Comparison of ENCODE assay signal across 30 cellular contexts in the genomic region with DNA sequence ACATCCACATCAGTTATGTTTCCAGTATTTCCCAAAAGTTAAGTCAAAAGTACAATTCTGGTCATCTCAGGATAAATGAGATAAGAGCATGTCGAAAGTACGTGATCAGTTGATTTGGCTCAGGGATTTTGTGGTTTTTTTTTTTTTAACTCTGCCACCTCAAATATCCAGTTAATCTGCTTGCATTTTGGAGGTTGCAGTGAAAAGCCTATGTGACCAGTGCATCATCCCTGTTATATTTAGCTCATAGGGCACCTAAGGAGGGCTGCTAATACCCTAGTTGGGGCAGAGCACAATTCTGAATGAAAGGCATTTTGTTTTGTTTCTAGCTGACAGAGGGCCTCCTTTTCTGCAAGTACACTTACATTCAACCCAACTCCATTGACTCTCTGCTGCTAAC. TPM values are rescaled to one million over a fixed set of nuclear protein-coding genes. Genes with fewer than 3 reads are reported as not detected.
"Had no signal": no experiment of that assay in that cellular context is flagged by ENCODE, and none has a peak within 500 bp of the region (broad histone marks: within the 10 kb centered on the region; RNA-seq: fewer than 3 reads in every experiment).

No MANE protein-coding gene starts in this region.

- H3K27ac ChIP-seq: breast epithelium, left lung, lower lobe of right lung, right atrium auricular region, stomach, thyroid gland, upper lobe of right lung had no signal

- H3K4me3 Mint-ChIP-seq: activated CD4-positive, alpha-beta memory T cell treated with anti-CD3 and anti-CD28 coated beads, Interleukin-2, amount 10 ng/mL, durations not matched to agents 7 days and 5 days; activated CD4-positive, alpha-beta T cell treated with anti-CD3 and anti-CD28 coated beads, Interleukin-2, amount 10 ng/mL, durations not matched to agents 7 days and 5 days; activated T-cell treated with anti-CD3 and anti-CD28 coated beads, Interleukin-2, amount 50 U/mL, for 4 hours; activated T-helper 17 cell treated with anti-CD3 and anti-CD28 coated beads, Interleukin-2, amount 50 U/mL, for 72 hours; dendritic cell treated with granulocyte-macrophage colony-stimulating factor and Interleukin-4, amounts not matched to agents 40 ng/mL and 50 ng/mL, for 4 days; endodermal cell; natural killer cell treated with Interleukin-12 subunit alpha and Interleukin-12 subunit beta and Interleukin-15 and Interleukin-18, amount 100 ng/mL, for 72 hours; stimulated activated naive B cell treated with anti-CD40 and anti-IgM and Interleukin-4, amounts not matched to agents 10 μg/mL and 1 μg/mL and 100 μg/mL, for 72 hours had no signal

- H3K9me3 Mint-ChIP-seq: activated CD4-positive, alpha-beta memory T cell treated with anti-CD3 and anti-CD28 coated beads, Interleukin-2, amount 10 ng/mL, durations not matched to agents 7 days and 5 days; activated CD4-positive, alpha-beta T cell treated with anti-CD3 and anti-CD28 coated beads, Interleukin-2, amount 10 ng/mL, durations not matched to agents 7 days and 5 days; activated T-cell treated with anti-CD3 and anti-CD28 coated beads, Interleukin-2, amount 50 U/mL, for 4 hours; activated T-helper 17 cell treated with anti-CD3 and anti-CD28 coated beads, Interleukin-2, amount 50 U/mL, for 72 hours; dendritic cell treated with granulocyte-macrophage colony-stimulating factor and Interleukin-4, amounts not matched to agents 40 ng/mL and 50 ng/mL, for 4 days; endodermal cell; natural killer cell treated with Interleukin-12 subunit alpha and Interleukin-12 subunit beta and Interleukin-15 and Interleukin-18, amount 100 ng/mL, for 72 hours; stimulated activated naive B cell treated with anti-CD40 and anti-IgM and Interleukin-4, amounts not matched to agents 10 μg/mL and 1 μg/mL and 100 μg/mL, for 72 hours had no signal

- DNase-seq: activated CD4-positive, alpha-beta memory T cell treated with anti-CD3 and anti-CD28 coated beads, Interleukin-2, amount 10 ng/mL, durations not matched to agents 7 days and 5 days; activated CD4-positive, alpha-beta T cell treated with anti-CD3 and anti-CD28 coated beads, Interleukin-2, amount 10 ng/mL, durations not matched to agents 7 days and 5 days; activated CD4-positive, CD25-positive, alpha-beta regulatory T cell treated with anti-CD3 and anti-CD28 coated beads, Interleukin-2, amount 50 U/mL, for 72 hours; activated gamma-delta T cell treated with Interleukin-2 at 50 U/mL for 16 hours; activated naive CD4-positive, alpha-beta T cell treated with anti-CD3 and anti-CD28 coated beads, Interleukin-2, amount 50 U/mL, for 16 hours; activated T-cell treated with anti-CD3 and anti-CD28 coated beads, Interleukin-2, amount 50 U/mL, for 4 hours; amygdala; central memory CD4-positive, alpha-beta T cell; endodermal cell; foreskin melanocyte; kidney glomerular epithelial cell; left lung; lower lobe of right lung; mesenchymal stem cell; stimulated activated CD4-positive, alpha-beta T cell treated with anti-CD3 and anti-CD28 coated beads, Interleukin-15, amount 100 ng/mL, for 24 hours; stimulated activated CD4-positive, alpha-beta T cell treated with anti-CD3 and anti-CD28 coated beads, Interleukin-2, amount 100 ng/mL, for 24 hours; stimulated activated naive B cell treated with anti-CD40 and anti-IgM and Interleukin-4, amounts not matched to agents 10 μg/mL and 1 μg/mL and 100 μg/mL, for 72 hours; stomach; thyroid gland; upper lobe of right lung had no signal

- H3K36me3 ChIP-seq: breast epithelium, left lung, lower lobe of right lung, right atrium auricular region, stomach, thyroid gland, upper lobe of right lung had no signal

- H3K36me3 Mint-ChIP-seq: natural killer cell treated with Interleukin-12 subunit alpha and Interleukin-12 subunit beta and Interleukin-15 and Interleukin-18, amount 100 ng/mL, for 72 hours; stimulated activated naive B cell treated with anti-CD40 and anti-IgM and Interleukin-4, amounts not matched to agents 10 μg/mL and 1 μg/mL and 100 μg/mL, for 72 hours had no signal

- H3K27me3 ChIP-seq: breast epithelium, left lung, right atrium auricular region, thyroid gland, upper lobe of right lung had no signal

- H3K4me3 ChIP-seq: breast epithelium, left lung, lower lobe of right lung, right atrium auricular region, stomach, thyroid gland, upper lobe of right lung had no signal

- H3K9me3 ChIP-seq: breast epithelium, left lung, lower lobe of right lung, right atrium auricular region, stomach, thyroid gland, upper lobe of right lung had no signal

- H3K4me1 ChIP-seq: breast epithelium, left lung, lower lobe of right lung, upper lobe of right lung had no signal

- ATAC-seq: activated T-cell treated with anti-CD3 and anti-CD28 coated beads, Interleukin-2, amount 50 U/mL, for 4 hours; activated T-helper 17 cell treated with anti-CD3 and anti-CD28 coated beads, Interleukin-2, amount 50 U/mL, for 72 hours; esophagus mucosa; left lung; lower lobe of right lung; natural killer cell treated with Interleukin-12 subunit alpha and Interleukin-12 subunit beta and Interleukin-15 and Interleukin-18, amount 100 ng/mL, for 72 hours; stimulated activated naive B cell treated with anti-CD40 and anti-IgM and Interleukin-4, amounts not matched to agents 10 μg/mL and 1 μg/mL and 100 μg/mL, for 72 hours; upper lobe of right lung had no signal

- H3K27ac Mint-ChIP-seq: activated CD4-positive, alpha-beta memory T cell treated with anti-CD3 and anti-CD28 coated beads, Interleukin-2, amount 10 ng/mL, durations not matched to agents 7 days and 5 days; activated CD4-positive, alpha-beta T cell treated with anti-CD3 and anti-CD28 coated beads, Interleukin-2, amount 10 ng/mL, durations not matched to agents 7 days and 5 days; activated T-helper 17 cell treated with anti-CD3 and anti-CD28 coated beads, Interleukin-2, amount 50 U/mL, for 72 hours; dendritic cell treated with granulocyte-macrophage colony-stimulating factor and Interleukin-4, amounts not matched to agents 40 ng/mL and 50 ng/mL, for 4 days; endodermal cell; stimulated activated naive B cell treated with anti-CD40 and anti-IgM and Interleukin-4, amounts not matched to agents 10 μg/mL and 1 μg/mL and 100 μg/mL, for 72 hours had no signal

RNA-seq across cellular contexts. Expression of a gene that starts 48.5 kb away (rescaled TPM):
- total RNA-seq: activated CD4-positive, alpha-beta memory T cell treated with anti-CD3 and anti-CD28 coated beads, Interleukin-2, amount 10 ng/mL, durations not matched to agents 7 days and 5 days; activated CD4-positive, alpha-beta T cell treated with anti-CD3 and anti-CD28 coated beads, Interleukin-2, amount 10 ng/mL, durations not matched to agents 7 days and 5 days; activated T-cell treated with anti-CD3 and anti-CD28 coated beads, Interleukin-2, amount 50 U/mL, for 4 hours; breast epithelium; esophagus mucosa; glomerular endothelial cell; lower lobe of right lung; mononuclear cell; natural killer cell treated with Interleukin-12 subunit alpha and Interleukin-12 subunit beta and Interleukin-15 and Interleukin-18, amount 100 ng/mL, for 72 hours; pulmonary artery endothelial cell; stomach; T-helper 2 cell treated with Interferon-gamma antibody and Interleukin-4, amounts not matched to agents 100 ng/mL and 5 ng/mL, for 36 hours; upper lobe of right lung had no signal
- polyA plus RNA-seq: stomach had no signal
